ENCODE assay signal across 18 cellular contexts in the genomic region with DNA sequence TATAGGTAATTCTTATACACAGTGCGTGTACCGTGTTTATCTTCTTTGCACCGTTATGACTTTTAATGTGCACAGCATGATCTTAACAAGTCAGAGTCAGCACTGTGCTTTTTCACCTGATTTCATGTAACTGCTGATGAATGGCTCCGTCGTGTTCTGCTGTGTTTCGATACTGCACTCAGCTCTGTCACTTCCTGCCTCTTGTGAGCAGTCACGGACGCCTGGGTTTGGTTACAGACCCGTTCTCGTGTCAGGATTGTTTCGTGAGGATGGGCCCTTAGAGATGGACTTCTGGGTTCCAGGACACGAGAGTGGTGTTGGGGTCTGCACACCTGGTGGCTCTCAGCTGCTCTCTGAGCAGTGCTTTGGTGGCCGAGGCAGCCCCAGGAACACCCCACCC.
"Had no signal": no experiment of that assay in that cellular context is flagged by ENCODE, and none has a peak within 500 bp of the region (broad histone marks: within the 10 kb centered on the region; RNA-seq: fewer than 3 reads in every experiment).

No MANE protein-coding gene starts in this region.

- FAIRE-seq: islet of Langerhans, TTC549 had no signal

- ATAC-seq: gastroesophageal sphincter, heart right ventricle, left colon, WTC11 had no signal

- H3K9me3 Mint-ChIP-seq: activated CD4-positive, alpha-beta T cell treated with anti-CD3 and anti-CD28 coated beads, Interleukin-2, amount 10 ng/mL, durations not matched to agents 24 days and 14 days; T-helper 1 cell treated with Interleukin-12 subunit alpha and Interleukin-12 subunit beta and Interleukin-4 antibody, amounts not matched to agents 30 μg/mL and 1 μg/mL, for 36 hours; WTC11 had no signal

- H3K27ac Mint-ChIP-seq: activated CD4-positive, alpha-beta T cell treated with anti-CD3 and anti-CD28 coated beads, Interleukin-2, amount 10 ng/mL, durations not matched to agents 24 days and 14 days; T-helper 1 cell treated with Interleukin-12 subunit alpha and Interleukin-12 subunit beta and Interleukin-4 antibody, amounts not matched to agents 30 μg/mL and 1 μg/mL, for 36 hours; WTC11 had no signal

- H2AFZ ChIP-seq: parathyroid adenoma had no signal

- H3K4me3 ChIP-seq: dorsolateral prefrontal cortex, gastroesophageal sphincter, heart right ventricle, lung, suprapubic skin had no signal

- H3K27me3 ChIP-seq: dorsolateral prefrontal cortex, gastroesophageal sphincter, heart right ventricle, suprapubic skin had no signal

- H3K4me3 Mint-ChIP-seq: activated CD4-positive, alpha-beta T cell treated with anti-CD3 and anti-CD28 coated beads, Interleukin-2, amount 10 ng/mL, durations not matched to agents 24 days and 14 days; T-helper 1 cell treated with Interleukin-12 subunit alpha and Interleukin-12 subunit beta and Interleukin-4 antibody, amounts not matched to agents 30 μg/mL and 1 μg/mL, for 36 hours; WTC11 had no signal

- H3K27ac ChIP-seq: dorsolateral prefrontal cortex, gastroesophageal sphincter, heart right ventricle, parathyroid adenoma, suprapubic skin had no signal

- H3K27me3 Mint-ChIP-seq: activated CD4-positive, alpha-beta T cell treated with anti-CD3 and anti-CD28 coated beads, Interleukin-2, amount 10 ng/mL, durations not matched to agents 24 days and 14 days had no signal

- H3K9me3 ChIP-seq: gastroesophageal sphincter, heart right ventricle, suprapubic skin had no signal

- DNase-seq: activated CD4-positive, alpha-beta T cell treated with anti-CD3 and anti-CD28 coated beads, Interleukin-2, amount 10 ng/mL, durations not matched to agents 24 days and 14 days; activated gamma-delta T cell treated with Interleukin-2 at 50 U/mL for 16 hours; dorsolateral prefrontal cortex; heart right ventricle; left colon; midbrain; stimulated activated CD4-positive, alpha-beta T cell treated with anti-CD3 and anti-CD28 coated beads, Interleukin-12 subunit alpha, Interleukin-12 subunit beta, amount 100 ng/mL, for 4 hours; stimulated activated CD4-positive, alpha-beta T cell treated with anti-CD3 and anti-CD28 coated beads, Interleukin-2, amount 100 ng/mL, for 24 hours; stimulated activated naive CD4-positive, alpha-beta T cell; trophoblast cell had no signal

- H3K9ac ChIP-seq: parathyroid adenoma had no signal
